36 cellular contexts compared by ENCODE assay signal in the genomic region with DNA sequence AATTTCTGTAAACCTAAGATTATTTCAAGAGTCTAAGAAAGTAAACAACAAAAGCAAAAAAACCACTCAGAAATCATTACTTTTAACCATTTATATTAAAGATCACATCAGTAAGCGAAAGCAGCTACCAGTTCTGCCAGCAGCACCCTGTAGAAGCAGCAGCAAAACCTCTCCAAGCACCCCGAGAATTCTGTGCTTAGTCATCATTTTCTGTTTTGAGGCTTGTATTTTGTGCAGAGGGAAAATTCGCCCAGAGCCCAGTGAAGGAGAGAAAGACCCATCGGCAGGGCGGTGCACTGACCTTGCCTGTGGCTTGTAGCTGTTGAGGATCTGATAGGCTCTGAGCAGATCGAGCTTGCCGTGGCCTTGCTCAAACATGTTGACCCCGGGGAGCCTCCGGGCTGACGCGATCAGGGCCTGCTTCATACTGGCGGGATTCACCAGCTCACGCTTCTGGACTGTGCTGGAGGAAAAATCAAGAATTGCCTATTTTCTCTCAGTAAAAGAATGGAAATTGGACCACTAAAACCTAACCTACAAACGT. TPM values are rescaled to one million over a fixed set of nuclear protein-coding genes. Genes with fewer than 3 reads are reported as not detected.
"Had no signal": no experiment of that assay in that cellular context is flagged by ENCODE, and none has a peak within 500 bp of the region (broad histone marks: within the 10 kb centered on the region; RNA-seq: fewer than 3 reads in every experiment).

No MANE protein-coding gene starts in this region.

- H3K4me1 Mint-ChIP-seq: nephron had no signal

- H3K36me3 ChIP-seq: ovary had no signal

- DNase-seq: activated CD4-positive, alpha-beta memory T cell treated with anti-CD3 and anti-CD28 coated beads, Interleukin-2, amount 10 ng/mL, durations not matched to agents 7 days and 5 days; activated CD4-positive, alpha-beta T cell treated with anti-CD3 and anti-CD28 coated beads, Interleukin-2, amount 10 ng/mL, durations not matched to agents 7 days and 5 days; activated CD4-positive, CD25-positive, alpha-beta regulatory T cell treated with anti-CD3 and anti-CD28 coated beads, Interleukin-2, amount 50 U/mL, for 72 hours; activated CD8-positive, alpha-beta memory T cell treated with anti-CD3 and anti-CD28 coated beads, Interleukin-2, amount 50 U/mL, for 48 hours; activated gamma-delta T cell treated with Interleukin-2 at 50 U/mL for 16 hours; activated naive CD8-positive, alpha-beta T cell treated with anti-CD3 and anti-CD28 coated beads, Interleukin-2, amount 50 U/mL, for 24 hours; activated T-cell treated with anti-CD3 and anti-CD28 coated beads, Interleukin-2, amount 50 U/mL, for 24 hours; effector CD8-positive, alpha-beta T cell; erythroblast; hippocampal formation; left cardiac atrium; left ventricle myocardium superior; ovary; retina; stimulated activated CD4-positive, alpha-beta T cell treated with anti-CD3 and anti-CD28 coated beads, Interleukin-1b, Interleukin-23, amount 100 ng/mL, for 48 hours; stimulated activated naive CD4-positive, alpha-beta T cell; SW 1271; T-helper 17 cell; T1000; trophoblast cell had no signal

- H3K4me3 ChIP-seq: gastroesophageal sphincter, ovary, prostate gland, smooth muscle cell, thoracic aorta had no signal

- H3K9me3 ChIP-seq: gastroesophageal sphincter, ovary, prostate gland, thoracic aorta had no signal

- FAIRE-seq: bronchial epithelial cell, colon, keratinocyte, urothelium cell line had no signal

- H3K4me2 ChIP-seq: smooth muscle cell had no signal

- H3K27me3 Mint-ChIP-seq: activated CD4-positive, alpha-beta memory T cell treated with anti-CD3 and anti-CD28 coated beads, Interleukin-2, amount 10 ng/mL, durations not matched to agents 7 days and 5 days; activated CD4-positive, alpha-beta T cell treated with anti-CD3 and anti-CD28 coated beads, Interleukin-2, amount 10 ng/mL, durations not matched to agents 7 days and 5 days; activated naive CD4-positive, alpha-beta T cell treated with anti-CD3 and anti-CD28 coated beads, Interleukin-2, amount 50 U/mL, for 24 hours; activated naive CD8-positive, alpha-beta T cell treated with anti-CD3 and anti-CD28 coated beads, Interleukin-2, amount 50 U/mL, for 24 hours; activated T-cell treated with anti-CD3 and anti-CD28 coated beads, Interleukin-2, amount 50 U/mL, for 24 hours; T-helper 17 cell had no signal

- H3K9me3 Mint-ChIP-seq: activated CD4-positive, alpha-beta memory T cell treated with anti-CD3 and anti-CD28 coated beads, Interleukin-2, amount 10 ng/mL, durations not matched to agents 7 days and 5 days; activated CD4-positive, alpha-beta T cell treated with anti-CD3 and anti-CD28 coated beads, Interleukin-2, amount 10 ng/mL, durations not matched to agents 7 days and 5 days; activated naive CD4-positive, alpha-beta T cell treated with anti-CD3 and anti-CD28 coated beads, Interleukin-2, amount 50 U/mL, for 24 hours; activated naive CD8-positive, alpha-beta T cell treated with anti-CD3 and anti-CD28 coated beads, Interleukin-2, amount 50 U/mL, for 24 hours; activated T-cell treated with anti-CD3 and anti-CD28 coated beads, Interleukin-2, amount 50 U/mL, for 24 hours; nephron had no signal

- H3K4me3 Mint-ChIP-seq: activated CD4-positive, alpha-beta memory T cell treated with anti-CD3 and anti-CD28 coated beads, Interleukin-2, amount 10 ng/mL, durations not matched to agents 7 days and 5 days; activated CD4-positive, alpha-beta T cell treated with anti-CD3 and anti-CD28 coated beads, Interleukin-2, amount 10 ng/mL, durations not matched to agents 7 days and 5 days; activated naive CD4-positive, alpha-beta T cell treated with anti-CD3 and anti-CD28 coated beads, Interleukin-2, amount 50 U/mL, for 24 hours; activated naive CD8-positive, alpha-beta T cell treated with anti-CD3 and anti-CD28 coated beads, Interleukin-2, amount 50 U/mL, for 24 hours; activated T-cell treated with anti-CD3 and anti-CD28 coated beads, Interleukin-2, amount 50 U/mL, for 24 hours; nephron; T-helper 17 cell had no signal

- H3K27ac ChIP-seq: gastroesophageal sphincter, ovary, prostate gland had no signal

- ATAC-seq: activated naive CD8-positive, alpha-beta T cell treated with anti-CD3 and anti-CD28 coated beads, Interleukin-2, amount 50 U/mL, for 24 hours; gastroesophageal sphincter; left cardiac atrium; left ventricle myocardium superior; T-helper 17 cell had no signal

- H3K27ac Mint-ChIP-seq: activated CD4-positive, alpha-beta memory T cell treated with anti-CD3 and anti-CD28 coated beads, Interleukin-2, amount 10 ng/mL, durations not matched to agents 7 days and 5 days; activated CD4-positive, alpha-beta T cell treated with anti-CD3 and anti-CD28 coated beads, Interleukin-2, amount 10 ng/mL, durations not matched to agents 7 days and 5 days; activated naive CD8-positive, alpha-beta T cell treated with anti-CD3 and anti-CD28 coated beads, Interleukin-2, amount 50 U/mL, for 24 hours; nephron; T-helper 17 cell had no signal

- H3K27me3 ChIP-seq: gastroesophageal sphincter, ovary had no signal

RNA-seq across cellular contexts. Expression of a gene that starts 38.9 kb away (rescaled TPM):
- total RNA-seq: activated CD4-positive, alpha-beta memory T cell treated with anti-CD3 and anti-CD28 coated beads, Interleukin-2, amount 10 ng/mL, durations not matched to agents 7 days and 5 days; activated CD4-positive, alpha-beta T cell treated with anti-CD3 and anti-CD28 coated beads, Interleukin-2, amount 10 ng/mL, durations not matched to agents 7 days and 5 days; bronchial epithelial cell; dermis microvascular lymphatic vessel endothelial cell; fibroblast of lung; fibroblast of villous mesenchyme; gastroesophageal sphincter; left cardiac atrium; lung microvascular endothelial cell; mesenteric fat pad; mucosa of gallbladder; prostate gland; smooth muscle cell; T-helper 17 cell; thoracic aorta had no signal
- polyA plus RNA-seq: fibroblast of lung, keratinocyte, smooth muscle cell had no signal
